In genomic region chr1:28176492-28177470, GRCh38 we compare ENCODE assay signal across 9 cellular contexts. TPM values are rescaled to one million over a fixed set of nuclear protein-coding genes. Genes with fewer than 3 reads are reported as not detected.
A peak's percentile ranks its signal among the peaks of the same experiment; 100 is the strongest.
DNase-seq lines count a peak whose midpoint lies in the region; ATAC-seq and TF ChIP-seq lines count a peak whose summit lies in the region.
"Had no signal": no experiment of that assay in that cellular context is flagged by ENCODE, and none has a peak within 500 bp of the region (broad histone marks: within the 10 kb centered on the region; RNA-seq: fewer than 3 reads in every experiment).

TSS of gene PTAFR (minus strand) at chr1:28176690. CDS start at chr1:28151021, 25,669 bp downstream.

- H3K27ac ChIP-seq in BLaER1 (0 out of 2 replicates have a peak within 1 kb of the TSS, but pooled peaks have one; percentile 28), Peyer's patch (peak within 1 kb of the TSS; percentile 23 to 75 (median 73))

- no peak for TF ChIP-seq POLR2A in Peyer's patch (IDR thresholded peaks at IDR 0.05)

- H3K4me3 ChIP-seq in BLaER1: peak within 1 kb of the TSS; percentile 52
- H3K4me3 ChIP-seq in Peyer's patch: peak within 1 kb of the TSS in 3 of 4 donors; percentile 2 to 28 (median 21)

- no peaks in the 10 kb centered on the region for H3K9me3 Mint-ChIP-seq in activated T-helper 17 cell treated with anti-CD3 and anti-CD28 coated beads, Interleukin-2, amount 50 U/mL, for 72 hours

- ATAC-seq in GM19438 (IDR thresholded peaks at IDR 0.05; ENCODE audit: low read depth, unreplicated experiment): peak; percentile 38
- peak; percentile 20 for ATAC-seq in left lobe of liver
- no peak for ATAC-seq in activated T-helper 17 cell treated with anti-CD3 and anti-CD28 coated beads, Interleukin-2, amount 50 U/mL, for 72 hours (replicated peaks)
- ATAC-seq: SK-N-SH treated with all-trans-retinoic acid at 6 μM for 48 hours had no signal

- H3K4me3 Mint-ChIP-seq in activated T-helper 17 cell treated with anti-CD3 and anti-CD28 coated beads, Interleukin-2, amount 50 U/mL, for 72 hours: no peak within 1 kb of the TSS

- DNase-seq in Peyer's patch: peak in 2 of 3 donors; percentile 78 to 82
- no peak for DNase-seq in left lobe of liver (ENCODE audit: low spot score)
- no peak for DNase-seq in NCI-H1694 (lab: John Stamatoyannopoulos, UW)
- no peak for DNase-seq in putamen (ENCODE audit: low spot score)
- DNase-seq in NCI-H146 treated with DMSO at 0.1 percent for 48 hours (lab: John Stamatoyannopoulos, UW; ENCODE audit: unreplicated experiment): no peak

- peak in 2 of 6 experiments; percentile 11 to 24 for TF ChIP-seq CTCF in Peyer's patch (IDR thresholded peaks at IDR 0.05)

- peak within 1 kb of the TSS; percentile 51; the same call in 1 of the 2 replicates for H3K9ac ChIP-seq in BLaER1

- H3K4me1 ChIP-seq in BLaER1: peaks cover 86% of the 10 kb centered on the region
- peaks cover 0 to 26% (median 13%) of the 10 kb centered on the region in 4 donors for H3K4me1 ChIP-seq in Peyer's patch

- peaks cover 21% of the 10 kb centered on the region for H4K20me1 ChIP-seq in BLaER1

- H3K36me3 Mint-ChIP-seq in activated T-helper 17 cell treated with anti-CD3 and anti-CD28 coated beads, Interleukin-2, amount 50 U/mL, for 72 hours (ENCODE audit: low read depth): no peaks in the 10 kb centered on the region

- peaks cover 18% of the 10 kb centered on the region for H3K4me1 Mint-ChIP-seq in activated T-helper 17 cell treated with anti-CD3 and anti-CD28 coated beads, Interleukin-2, amount 50 U/mL, for 72 hours

- H3K9me3 ChIP-seq in BLaER1 (no peaks in the 10 kb centered on the region), Peyer's patch (no peaks in the 10 kb centered on the region)

- no peak within 1 kb of the TSS for H3K27ac Mint-ChIP-seq in activated T-helper 17 cell treated with anti-CD3 and anti-CD28 coated beads, Interleukin-2, amount 50 U/mL, for 72 hours

- H3K4me2 ChIP-seq in BLaER1: peak within 1 kb of the TSS; percentile 97

- H3K27me3 Mint-ChIP-seq in activated T-helper 17 cell treated with anti-CD3 and anti-CD28 coated beads, Interleukin-2, amount 50 U/mL, for 72 hours: peaks cover 30% of the 10 kb centered on the region

- H3K27me3 ChIP-seq in BLaER1 (no peaks in the 10 kb centered on the region), Peyer's patch (no peaks in the 10 kb centered on the region)

- H3K36me3 ChIP-seq in BLaER1 (no peaks in the 10 kb centered on the region), Peyer's patch (no peaks in the 10 kb centered on the region)

RNA-seq across cellular contexts. Expression of gene PTAFR, which starts in this region (rescaled TPM):
- total RNA-seq in Peyer's patch: 1 to 10 TPM in 3 of 4 donors, under 1 TPM in 1; 0.53 to 1.8 (median 1.7) TPM
- total RNA-seq in left lobe of liver: 0.70 TPM
- under 1 TPM; 0.29 to 0.32 TPM for total RNA-seq in activated T-helper 17 cell treated with anti-CD3 and anti-CD28 coated beads, Interleukin-2, amount 50 U/mL, for 72 hours

Comparison
In these comparisons a context has a peak if more than half of its experiments do, and no peak if none do; other contexts are left out.
1. Peak in ATAC-seq in left lobe of liver; RNA of the gene not detected or under 1 TPM.
2. DNase-seq: peak in Peyer's patch (2 of 3); none in left lobe of liver (single experiment), NCI-H1694 (single experiment), putamen (single experiment) and NCI-H146 treated with DMSO at 0.1 percent for 48 hours (single experiment).